In the genomic region with DNA sequence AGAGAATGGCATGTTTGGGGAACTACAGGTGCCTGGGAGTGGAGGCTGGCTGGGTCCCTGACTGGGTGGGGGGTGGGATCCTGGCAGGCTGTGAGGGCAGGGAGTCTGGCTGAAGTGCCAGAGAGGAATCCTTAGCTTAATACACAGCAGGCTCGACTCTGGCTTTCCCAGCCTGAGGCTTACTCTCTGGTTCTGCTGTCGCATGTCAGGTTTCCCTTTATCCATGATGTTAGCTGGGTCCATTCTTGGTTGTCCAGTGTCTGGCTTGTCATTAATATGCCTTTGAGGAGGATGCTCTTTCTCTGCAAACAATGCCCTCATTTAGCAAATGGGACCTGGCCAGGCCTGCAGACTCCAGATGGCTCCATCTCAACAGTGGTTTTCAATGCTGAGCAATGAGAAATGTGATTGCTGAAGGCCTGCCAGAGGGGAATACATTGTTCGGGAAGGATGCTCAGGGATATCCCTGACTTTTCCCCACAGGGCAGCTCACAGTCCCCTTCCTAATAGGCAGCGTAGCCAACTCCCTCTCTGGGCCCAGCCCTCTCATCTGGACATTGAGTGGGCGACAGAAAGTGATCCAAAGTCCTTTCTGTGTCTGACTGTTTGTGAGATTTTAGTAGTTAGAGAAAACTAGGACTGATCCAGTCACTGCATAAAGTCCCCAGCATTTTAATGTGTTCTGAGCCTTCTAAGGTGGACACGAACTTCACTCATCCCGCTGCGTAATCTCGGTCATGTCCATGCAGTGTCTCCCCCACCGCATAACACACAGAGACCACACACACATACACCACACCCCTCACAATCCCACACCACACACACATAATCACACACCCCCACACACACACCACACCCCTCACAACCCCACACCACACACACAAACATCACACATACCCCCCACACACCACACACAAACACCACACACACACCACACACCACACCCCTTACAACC, we compare ENCODE assay signal across 2 cellular contexts.
TF ChIP-seq lines count a peak whose summit lies in the region.

No MANE protein-coding gene starts in this region.

TF ChIP-seq in HepG2, 621 proteins besides CTCF, POLR2A, EP300 and RAD21:
- TF ChIP-seq, protein P1, sequence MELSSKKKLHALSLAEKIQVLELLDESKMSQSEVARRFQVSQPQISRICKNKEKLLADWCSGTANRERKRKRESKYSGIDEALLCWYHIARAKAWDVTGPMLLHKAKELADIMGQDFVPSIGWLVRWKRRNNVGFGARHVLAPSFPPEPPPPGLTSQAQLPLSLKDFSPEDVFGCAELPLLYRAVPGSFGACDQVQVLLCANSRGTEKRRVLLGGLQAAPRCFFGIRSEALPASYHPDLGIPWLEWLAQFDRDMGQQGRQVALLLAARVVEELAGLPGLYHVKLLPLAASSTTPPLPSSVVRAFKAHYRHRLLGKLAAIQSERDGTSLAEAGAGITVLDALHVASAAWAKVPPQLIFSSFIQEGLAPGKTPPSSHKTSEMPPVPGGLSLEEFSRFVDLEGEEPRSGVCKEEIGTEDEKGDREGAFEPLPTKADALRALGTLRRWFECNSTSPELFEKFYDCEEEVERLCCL (CRISPR knock-in tag; IDR thresholded peaks at IDR 0.05; ENCODE audit: borderline replicate concordance), result no peak
- no peak for TF ChIP-seq XBP1 (CRISPR knock-in tag; IDR thresholded peaks at IDR 0.05)
- TF ChIP-seq KDM5A (IDR thresholded peaks at IDR 0.05; ENCODE audit: borderline replicate concordance, low read length), result no peak
- no peak for TF ChIP-seq KLF11 (CRISPR knock-in tag; IDR thresholded peaks at IDR 0.05)

TF ChIP-seq in K562, 482 proteins besides CTCF, POLR2A, EP300 and RAD21:
- TF ChIP-seq NR2C2 (CRISPR knock-in tag; IDR thresholded peaks at IDR 0.05), result no peak
- TF ChIP-seq NR2C2 (tag; IDR thresholded peaks at IDR 0.05), result no peak
- no peak for TF ChIP-seq SIN3A (IDR thresholded peaks at IDR 0.05; ENCODE audit: borderline replicate concordance in 2 of 2, control insufficient read depth in 1 of 2, low read depth in 2 of 2, low read length in 2 of 2)
- TF ChIP-seq TGIF2 (CRISPR knock-in tag; IDR thresholded peaks at IDR 0.05), result no peak
- no peak for TF ChIP-seq ZBTB7A (IDR thresholded peaks at IDR 0.05; ENCODE audit: borderline replicate concordance, control insufficient read depth, low read depth, low read length)
- TF ChIP-seq ZNF707 (CRISPR knock-in tag; conservative IDR thresholded peaks at IDR 0.05), result no peak
